Comparison of ENCODE assay signal across 22 cellular contexts in genomic region chrX:13103914-13104274, GRCh38. TPM values are rescaled to one million over a fixed set of nuclear protein-coding genes. Genes with fewer than 3 reads are reported as not detected.
DNase-seq lines count a peak whose midpoint lies in the region; ATAC-seq, FAIRE-seq and TF ChIP-seq lines count a peak whose summit lies in the region.
"Had no signal": no experiment of that assay in that cellular context is flagged by ENCODE, and none has a peak within 500 bp of the region (broad histone marks: within the 10 kb centered on the region; RNA-seq: fewer than 3 reads in every experiment).

No MANE protein-coding gene starts in this region.

- CTCF ChIA-PET in A549 (lab: Yijun Ruan, JAX) (interaction anchor here (1.3 kb wide), 1 partner anchor 157 kb away, joined by 5 read pairs; no protein-coding TSS in a partner anchor), PC-3 (lab: Charles Lee) (no interaction called here), K562 (lab: Yijun Ruan, JAX; ENCODE audit: low intra/inter-chr PET ratio) (no interaction called here)

- H3K4me3 ChIP-seq in A549 (no peak overlapping the region), PC-3 (ENCODE audit: low read length) (no peak overlapping the region), K562 (no peak overlapping the region)
- H3K4me3 ChIP-seq: GM23248 had no signal

- ATAC-seq in A549 (no peak), PC-3 (no peak), K562 (no peak), SK-N-SH treated with all-trans-retinoic acid at 6 μM for 48 hours (no peak)
- ATAC-seq in effector memory CD8-positive, alpha-beta T cell (replicated peaks): no peak

- intact Hi-C loops in PC-3 (cut with micrococcal nuclease) (loop anchor here (5.0 kb wide), 4 partner anchors 118 to 383 kb away; partner anchors contain the start of gene TMSB4X), K562 (cut with micrococcal nuclease) (loop anchor here (2.0 to 5.0 kb wide), 2 partner anchors 127 to 153 kb away; partner anchors contain the start of gene TMSB4X)

- H3K4me1 Mint-ChIP-seq in effector memory CD8-positive, alpha-beta T cell (ENCODE audit: low read depth in 2 of 2): peaks cover 8 to 10% of the 10 kb centered on the region in 2 donors

- H3K27me3 Mint-ChIP-seq in effector memory CD8-positive, alpha-beta T cell: no peaks in the 10 kb centered on the region
- H3K27me3 Mint-ChIP-seq: CD4-positive, alpha-beta memory T cell had no signal

- no peaks in the 10 kb centered on the region for H3K9me1 ChIP-seq in K562 (ENCODE audit: control insufficient read depth, insufficient read depth, low read length)

- in situ Hi-C loops in K562 (cut with MboI): no loop called here

- no peaks in the 10 kb centered on the region for H3K27me3 ChIP-seq in PC-3 (ENCODE audit: low read length)
- no peaks in the 10 kb centered on the region for H3K27me3 ChIP-seq in K562 (ENCODE audit: control insufficient read depth in 2 of 2, insufficient read depth in 2 of 2, low read length in 2 of 2)

- TF ChIP-seq RAD21 in A549 (conservative IDR thresholded peaks at IDR 0.05 in 1 of 2, IDR thresholded peaks at IDR 0.05 in 1 of 2) (no peak), K562 (CRISPR knock-in tag; conservative IDR thresholded peaks at IDR 0.05 in 1 of 2, IDR thresholded peaks at IDR 0.05 in 1 of 2) (no peak)

- no peaks in the 10 kb centered on the region for H3K36me3 ChIP-seq in PC-3 (ENCODE audit: low read depth, low read length)
- no peaks in the 10 kb centered on the region for H3K36me3 ChIP-seq in K562 (ENCODE audit: control insufficient read depth, insufficient read depth, low read length)

- no peaks in the 10 kb centered on the region for H3K9me2 ChIP-seq in PC-3 (replicated peaks; ENCODE audit: low read length)

- TF ChIP-seq EP300 in A549 (IDR thresholded peaks at IDR 0.05): no peak
- no peak for TF ChIP-seq EP300 in K562 (IDR thresholded peaks at IDR 0.05; ENCODE audit: low read length)

- H3K4me3 Mint-ChIP-seq in effector memory CD8-positive, alpha-beta T cell: no peak overlapping the region

- TF ChIP-seq CTCF in A549 (IDR thresholded peaks at IDR 0.05) (no peak), PC-3 (conservative IDR thresholded peaks at IDR 0.05; ENCODE audit: low read depth, low read length) (no peak), K562 (IDR thresholded peaks at IDR 0.05 in 2 of 3, conservative IDR thresholded peaks at IDR 0.05 in 1 of 3; ENCODE audit: insufficient read depth in 2 of 3, low read depth in 1 of 3, low read length in 3 of 3) (no peak)

- DNase-seq in A549 (ENCODE audit: low read depth in 1 of 2, low spot score in 1 of 2) (no peak), PC-3 (no peak), K562 (ENCODE audit: extremely low read depth in 1 of 4, low spot score in 3 of 4) (no peak), erythroblast (lab: John Stamatoyannopoulos, UW) (no peak)
- no peak for DNase-seq in effector memory CD8-positive, alpha-beta T cell
- DNase-seq: 8988T; C1 segment of cervical spinal cord; Calu3; CD4-positive, alpha-beta memory T cell; COR-L47; DMS53; DMS79 treated with DMSO at 0.1 percent for 48 hours; GF-D8; GM23248; H7; HCEC 1CT had no signal

- no peak overlapping the region for H3K27ac Mint-ChIP-seq in effector memory CD8-positive, alpha-beta T cell

- BruUV-seq in PC-3 (replicated peaks; lab: Mats Ljungman, UMichigan) (no TSS peak), K562 (replicated peaks; lab: Mats Ljungman, UMichigan) (no TSS peak)

- WGBS in A549 (ENCODE audit: missing lambda C conversion rate): 95% methylated on average over 2 of the region's 2 CpGs
- WGBS in K562 (ENCODE audit: insufficient coverage, low coverage, missing lambda C conversion rate): 75% methylated on average over 2 of the region's 2 CpGs

- H3K27ac ChIP-seq in A549 (peak overlapping the region; percentile 82 to 88; a peak in 4 of 6 replicates), PC-3 (ENCODE audit: low read length) (peak overlapping the region; percentile 94), K562 (ENCODE audit: extremely low read depth, low read depth, low read length) (no peak overlapping the region)
- H3K27ac ChIP-seq: GM23248 had no signal

- no peak for TF ChIP-seq POLR2A in A549 (IDR thresholded peaks at IDR 0.05; ENCODE audit: low read length)
- no peak for TF ChIP-seq POLR2A in K562 (conservative IDR thresholded peaks at IDR 0.05)
- TF ChIP-seq POLR2A in erythroblast (IDR thresholded peaks at IDR 0.05; ENCODE audit: low read length): no peak

- H3K4me1 ChIP-seq in A549 (peaks cover 52% of the 10 kb centered on the region), PC-3 (ENCODE audit: insufficient read depth, low read length) (peaks cover 44% of the 10 kb centered on the region), K562 (replicated peaks in 1 of 2; ENCODE audit: control insufficient read depth in 2 of 2, insufficient read depth in 2 of 2, low read length in 2 of 2) (peaks cover 0 to 24% of the 10 kb centered on the region in 2 experiments; a peak in 4 of 5 replicates)

- no peaks in the 10 kb centered on the region for H3F3A ChIP-seq in PC-3 (ENCODE audit: low read length, unreplicated experiment)

- H2AFZ ChIP-seq in PC-3 (ENCODE audit: low read length) (no peak overlapping the region), K562 (ENCODE audit: low read depth, low read length) (0 out of 2 replicates have a peak overlapping the region, but pooled peaks have one; percentile 72)
- H2AFZ ChIP-seq: GM23248 had no signal

- H3K9ac ChIP-seq in PC-3 (ENCODE audit: low read length): peak overlapping the region; percentile 72; the same call in 1 of the 2 replicates
- no peak overlapping the region for H3K9ac ChIP-seq in K562 (ENCODE audit: insufficient read depth in 1 of 2, low read depth in 2 of 2, low read length in 2 of 2)
- H3K9ac ChIP-seq: GM23248 had no signal

- no peaks in the 10 kb centered on the region for H3K79me2 ChIP-seq in PC-3 (ENCODE audit: low read length)
- H3K79me2 ChIP-seq in K562 (ENCODE audit: control insufficient read depth, insufficient read depth, low read length): no peaks in the 10 kb centered on the region

- H3K9me3 ChIP-seq in A549: peaks cover 3% of the 10 kb centered on the region; the same call in 1 of the 3 replicates
- no peaks in the 10 kb centered on the region for H3K9me3 ChIP-seq in PC-3 (ENCODE audit: low read length)
- H3K9me3 ChIP-seq in K562 (replicated peaks; ENCODE audit: control insufficient read depth, insufficient read depth, low read depth, low read length): no peaks in the 10 kb centered on the region

- H3K4me2 ChIP-seq in A549: no peak overlapping the region
- H3K4me2 ChIP-seq in PC-3 (ENCODE audit: low read length): no peak overlapping the region
- no peak overlapping the region for H3K4me2 ChIP-seq in K562 (ENCODE audit: insufficient read depth, low read length)

- H4K20me1 ChIP-seq in PC-3 (ENCODE audit: low read length) (no peaks in the 10 kb centered on the region), K562 (replicated peaks; ENCODE audit: control insufficient read depth, insufficient read depth, low read length) (no peaks in the 10 kb centered on the region)

- no peaks in the 10 kb centered on the region for H3K36me3 Mint-ChIP-seq in effector memory CD8-positive, alpha-beta T cell (ENCODE audit: insufficient read depth)
- H3K36me3 Mint-ChIP-seq: CD4-positive, alpha-beta memory T cell had no signal

- no peaks in the 10 kb centered on the region for H3K9me3 Mint-ChIP-seq in effector memory CD8-positive, alpha-beta T cell

- FAIRE-seq in A549 (lab: Jason Lieb, UNC): no peak
- FAIRE-seq in K562 (lab: Jason Lieb, UNC): peak; percentile 26
- FAIRE-seq: H1 had no signal

- POLR2A ChIA-PET in A549 (lab: Yijun Ruan, JAX) (no interaction called here), PC-3 (lab: Charles Lee; ENCODE audit: unreplicated experiment) (no interaction called here), K562 (lab: Yijun Ruan, JAX) (interaction anchor here (0.7 kb wide), 1 partner anchor 13 kb away, joined by 3 read pairs; no protein-coding TSS in a partner anchor)

TF ChIP-seq in A549, 52 proteins besides CTCF, POLR2A, EP300 and RAD21 (continues in another document):
- TF ChIP-seq FOXS1 (CRISPR knock-in tag; IDR thresholded peaks at IDR 0.05): no peak
- no peak for TF ChIP-seq JUN (IDR thresholded peaks at IDR 0.05)
- peak; percentile 72; the same call in 1 of the 2 replicates for TF ChIP-seq ZSCAN20 (CRISPR knock-in tag; IDR thresholded peaks at IDR 0.05)

TF ChIP-seq in K562, 482 proteins besides CTCF, POLR2A, EP300 and RAD21 (continues in another document):
- TF ChIP-seq ETS2 (tag; IDR thresholded peaks at IDR 0.05; ENCODE audit: borderline replicate concordance, poor library complexity, severe bottlenecking) (no peak), KLF16 (IDR thresholded peaks at IDR 0.05) (no peak), ZNF644 (tag; IDR thresholded peaks at IDR 0.05; ENCODE audit: low read depth) (peak; percentile 61; the same call in 1 of the 2 replicates)

RNA-seq across cellular contexts. Expression of gene FAM9C, which starts 59.5 kb away (rescaled TPM):
- not detected in 2 replicates for polyA plus RNA-seq in A549 (2011; rRNA removed)
- polyA plus RNA-seq in A549 (2012; cell fraction: cytosol; rRNA removed): not detected in 2 replicates
- polyA plus RNA-seq in A549 (2012; cell fraction: nucleus; rRNA removed): 0.01 TPM in 1 of 2 replicates, not detected in the other
- polyA plus RNA-seq in A549 (2017; fragmentation: RNase III; extraction: RNeasy Plus Mini Kit Qiagen cat#74134 plus additional on column Dnase treatment): 0.03 TPM in 1 of 3 replicates, not detected in the others
- polyA minus RNA-seq in A549 (2011; rRNA and poly(A)+ RNA removed): not detected in 2 replicates
- not detected in 2 replicates for total RNA-seq in PC-3 (2014; rRNA removed)
- not detected in 2 replicates for total RNA-seq in K562 (2011; cell fraction: chromatin; rRNA removed; ENCODE audit: low replicate concordance)
- total RNA-seq in K562 (2011; cell fraction: nucleolus; rRNA removed): not detected in 2 replicates
- total RNA-seq in K562 (2011; cell fraction: nucleoplasm; rRNA removed): not detected in 2 replicates
- total RNA-seq in K562 (2014; rRNA removed): not detected in 2 replicates
- total RNA-seq in K562 (2014; rRNA removed; fragmentation: Illumina TruSeq; extraction: Trizol): not detected in 2 replicates
- total RNA-seq in K562 (2015; rRNA removed; fragmentation: Illumina TruSeq; extraction: Trizol): not detected in 2 replicates
- not detected in 2 replicates for total RNA-seq in K562 (2021)
- not detected in 2 replicates for polyA plus RNA-seq in K562 (2011; rRNA removed)
- polyA plus RNA-seq in K562 (2011; cell fraction: cytosol; rRNA removed): not detected in 2 replicates
- not detected in 2 replicates for polyA plus RNA-seq in K562 (2011; cell fraction: nucleus; rRNA removed)
- not detected in 2 replicates for polyA plus RNA-seq in K562 (2012)
- not detected in 2 replicates for polyA plus RNA-seq in K562 (2014; fragmentation: Illumina TruSeq; extraction: Trizol)
- polyA plus RNA-seq in K562 (2014; fragmentation: Nextera tagmentation; extraction: Ambion mirVana): not detected
- not detected in 2 replicates for polyA plus RNA-seq in K562 (2014; rRNA removed)
- not detected in 2 replicates for polyA minus RNA-seq in K562 (2011; rRNA and poly(A)+ RNA removed)
- not detected in 2 replicates for polyA minus RNA-seq in K562 (2011; cell fraction: cytosol; rRNA and poly(A)+ RNA removed)
- polyA minus RNA-seq in K562 (2011; cell fraction: nucleus; rRNA and poly(A)+ RNA removed): not detected in 2 replicates
- total RNA-seq: A673; Calu3; CD4-positive, alpha-beta memory T cell; Daoy; G401; GM23248; H1 had no signal
- polyA plus RNA-seq: BJ, GM23248, H1 had no signal
